1 cellular context compared by ENCODE assay signal in the genomic region with DNA sequence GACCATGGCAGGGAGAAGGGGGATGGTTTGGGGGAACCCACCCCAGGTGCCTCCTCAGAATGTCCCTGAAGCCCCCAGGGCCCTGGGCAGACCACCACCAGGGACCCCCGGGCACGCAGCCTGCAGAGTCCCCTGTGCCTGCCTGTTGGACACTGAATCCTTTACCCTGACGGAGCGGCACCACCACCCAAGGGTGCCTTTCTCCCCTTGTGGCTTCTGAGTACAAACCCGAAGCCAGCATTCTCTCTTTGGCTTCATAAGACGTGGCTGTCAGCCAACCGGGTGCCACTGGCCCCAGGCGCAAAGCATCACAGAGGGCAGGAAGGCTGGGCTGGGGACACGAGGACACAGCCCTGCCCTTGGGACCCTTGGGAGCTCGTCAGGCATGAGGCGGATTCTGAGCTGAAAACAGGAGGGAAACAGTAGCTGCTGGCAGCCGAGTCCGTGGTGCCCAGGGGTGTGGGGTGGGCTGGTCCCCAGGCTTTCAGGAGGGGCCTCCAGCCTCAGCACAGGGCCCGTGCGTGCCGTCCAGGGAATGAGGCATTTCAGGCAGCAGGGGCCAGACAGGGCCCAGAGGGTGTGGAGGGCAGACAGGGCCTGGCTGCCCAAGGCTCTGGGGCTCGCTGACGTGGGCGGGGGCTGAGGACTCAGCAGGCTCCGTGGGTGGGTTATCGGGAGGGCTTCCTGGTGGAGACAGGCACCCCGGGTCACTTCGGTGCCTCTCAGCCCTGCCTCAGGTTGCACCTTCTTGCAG.
TF ChIP-seq lines count a peak whose summit lies in the region.

No MANE protein-coding gene starts in this region.

TF ChIP-seq in SK-N-SH treated with all-trans-retinoic acid at 6 μM for 48 hours, 23 proteins besides CTCF, POLR2A, EP300 and RAD21 (continued from another document):
- TF ChIP-seq CSRNP3 (CRISPR knock-in tag; IDR thresholded peaks at IDR 0.05): no peak
- TF ChIP-seq OSR1 (CRISPR knock-in tag; IDR thresholded peaks at IDR 0.05): no peak
- TF ChIP-seq ZFP30 (CRISPR knock-in tag; IDR thresholded peaks at IDR 0.05): no peak
TF ChIP-seq in SK-N-SH treated with all-trans-retinoic acid at 6 μM for 48 hours: peak in this region for 0.
